In genomic region chr10:116742367-116743265, GRCh38 we compare ENCODE assay signal across 8 cellular contexts. TPM values are rescaled to one million over a fixed set of nuclear protein-coding genes. Genes with fewer than 3 reads are reported as not detected.
DNase-seq lines count a peak whose midpoint lies in the region; ATAC-seq, FAIRE-seq and TF ChIP-seq lines count a peak whose summit lies in the region.

A gene with protein sequence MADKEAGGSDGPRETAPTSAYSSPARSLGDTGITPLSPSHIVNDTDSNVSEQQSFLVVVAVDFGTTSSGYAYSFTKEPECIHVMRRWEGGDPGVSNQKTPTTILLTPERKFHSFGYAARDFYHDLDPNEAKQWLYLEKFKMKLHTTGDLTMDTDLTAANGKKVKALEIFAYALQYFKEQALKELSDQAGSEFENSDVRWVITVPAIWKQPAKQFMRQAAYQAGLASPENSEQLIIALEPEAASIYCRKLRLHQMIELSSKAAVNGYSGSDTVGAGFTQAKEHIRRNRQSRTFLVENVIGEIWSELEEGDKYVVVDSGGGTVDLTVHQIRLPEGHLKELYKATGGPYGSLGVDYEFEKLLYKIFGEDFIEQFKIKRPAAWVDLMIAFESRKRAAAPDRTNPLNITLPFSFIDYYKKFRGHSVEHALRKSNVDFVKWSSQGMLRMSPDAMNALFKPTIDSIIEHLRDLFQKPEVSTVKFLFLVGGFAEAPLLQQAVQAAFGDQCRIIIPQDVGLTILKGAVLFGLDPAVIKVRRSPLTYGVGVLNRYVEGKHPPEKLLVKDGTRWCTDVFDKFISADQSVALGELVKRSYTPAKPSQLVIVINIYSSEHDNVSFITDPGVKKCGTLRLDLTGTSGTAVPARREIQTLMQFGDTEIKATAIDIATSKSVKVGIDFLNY (minus strand): TSS chr10:116742566. CDS start chr10:116742469, 97 bp downstream.

- H3K9me3 ChIP-seq in BLaER1 (no peaks in the 10 kb centered on the region), neutrophil (no peaks in the 10 kb centered on the region), tibial nerve (no peaks in the 10 kb centered on the region)

- TF ChIP-seq POLR2A in tibial nerve (IDR thresholded peaks at IDR 0.05): peak; percentile 92 to 98

- H3K4me2 ChIP-seq in BLaER1: peak within 1 kb of the TSS; percentile 96

- peak in 1 of 2 donors; percentile 65 for TF ChIP-seq EP300 in tibial nerve (IDR thresholded peaks at IDR 0.05)

- POLR2A ChIA-PET in activated naive CD8-positive, alpha-beta T cell treated with anti-CD3 and anti-CD28 coated beads, Interleukin-2, amount 10 ng/mL, durations not matched to agents 7 days and 5 days (lab: Charles Lee): no interaction called here

- peak; percentile 82 for DNase-seq in RCC 7860 (ENCODE audit: low spot score)
- peak; percentile 72 for DNase-seq in activated naive CD8-positive, alpha-beta T cell treated with anti-CD3 and anti-CD28 coated beads, Interleukin-2, amount 10 ng/mL, durations not matched to agents 7 days and 5 days
- DNase-seq in head of caudate nucleus: peak; percentile 31 to 91 (median 83)
- DNase-seq in tibial nerve (ENCODE audit: low spot score in 2 of 2): peak; percentile 57 to 64

- peak within 1 kb of the TSS; percentile 73; the same call in 1 of the 2 replicates for H3K9ac ChIP-seq in BLaER1

- H3K4me1 Mint-ChIP-seq in activated naive CD8-positive, alpha-beta T cell treated with anti-CD3 and anti-CD28 coated beads, Interleukin-2, amount 10 ng/mL, durations not matched to agents 7 days and 5 days: peaks cover 3% of the 10 kb centered on the region

- ATAC-seq in GM19035 (IDR thresholded peaks at IDR 0.05; ENCODE audit: unreplicated experiment) (peak; percentile 98), HG03159 (IDR thresholded peaks at IDR 0.05; ENCODE audit: unreplicated experiment) (peak; percentile 90)
- peak; percentile 84 for ATAC-seq in activated naive CD8-positive, alpha-beta T cell treated with anti-CD3 and anti-CD28 coated beads, Interleukin-2, amount 10 ng/mL, durations not matched to agents 7 days and 5 days (ENCODE audit: low read depth)

- no peak within 1 kb of the TSS for H3K27ac Mint-ChIP-seq in activated naive CD8-positive, alpha-beta T cell treated with anti-CD3 and anti-CD28 coated beads, Interleukin-2, amount 10 ng/mL, durations not matched to agents 7 days and 5 days

- H3K36me3 Mint-ChIP-seq in activated naive CD8-positive, alpha-beta T cell treated with anti-CD3 and anti-CD28 coated beads, Interleukin-2, amount 10 ng/mL, durations not matched to agents 7 days and 5 days: no peaks in the 10 kb centered on the region

- peak within 1 kb of the TSS; percentile 48 for H3K4me3 Mint-ChIP-seq in activated naive CD8-positive, alpha-beta T cell treated with anti-CD3 and anti-CD28 coated beads, Interleukin-2, amount 10 ng/mL, durations not matched to agents 7 days and 5 days

- WGBS in tibial nerve, 2 donors: 0 to 1% methylated on average over 10 to 24 of the region's 114 CpGs

- H3K27ac ChIP-seq in BLaER1 (peak within 1 kb of the TSS; percentile 30; the same call in 1 of the 2 replicates), neutrophil (no peak within 1 kb of the TSS), tibial nerve (peak within 1 kb of the TSS; percentile 80 to 99 (median 94))

- FAIRE-seq in RCC 7860 (lab: Jason Lieb, UNC): peak; percentile 59

- H3K4me3 ChIP-seq in BLaER1 (peak within 1 kb of the TSS; percentile 72), neutrophil (ENCODE audit: low read depth in 1 of 2, low read length in 1 of 2) (peak within 1 kb of the TSS; percentile 34 to 40), tibial nerve (peak within 1 kb of the TSS; percentile 64 to 85 (median 80))

- peaks cover 36% of the 10 kb centered on the region for H3K4me1 ChIP-seq in BLaER1
- peaks cover 4 to 15% of the 10 kb centered on the region in 2 experiments for H3K4me1 ChIP-seq in neutrophil (ENCODE audit: control insufficient read depth in 1 of 2, insufficient read depth in 1 of 2, low read depth in 1 of 2, low read length in 1 of 2)
- H3K4me1 ChIP-seq in tibial nerve: peaks cover 0 to 40% (median 8%) of the 10 kb centered on the region in 4 donors

- intact Hi-C loops in head of caudate nucleus (cut with DNase I): no loop called here

- TF ChIP-seq CTCF in neutrophil (IDR thresholded peaks at IDR 0.05) (no peak), tibial nerve (IDR thresholded peaks at IDR 0.05) (peak in 2 of 5 experiments; percentile 10 to 27)

- H4K20me1 ChIP-seq in BLaER1: peaks cover 28% of the 10 kb centered on the region

- H3K27me3 ChIP-seq in BLaER1 (peaks cover 59% of the 10 kb centered on the region), neutrophil (peaks cover 100% of the 10 kb centered on the region), tibial nerve (peaks cover 0 to 5% of the 10 kb centered on the region in 2 donors)

- peaks cover 61% of the 10 kb centered on the region for H3K27me3 Mint-ChIP-seq in activated naive CD8-positive, alpha-beta T cell treated with anti-CD3 and anti-CD28 coated beads, Interleukin-2, amount 10 ng/mL, durations not matched to agents 7 days and 5 days

- no peaks in the 10 kb centered on the region for H3K36me3 ChIP-seq in BLaER1
- no peaks in the 10 kb centered on the region for H3K36me3 ChIP-seq in neutrophil
- H3K36me3 ChIP-seq in tibial nerve: no peaks in the 10 kb centered on the region

- H3K9me3 Mint-ChIP-seq in activated naive CD8-positive, alpha-beta T cell treated with anti-CD3 and anti-CD28 coated beads, Interleukin-2, amount 10 ng/mL, durations not matched to agents 7 days and 5 days: no peaks in the 10 kb centered on the region

RNA-seq across cellular contexts. Expression of the gene that starts here (rescaled TPM):
- total RNA-seq in activated naive CD8-positive, alpha-beta T cell treated with anti-CD3 and anti-CD28 coated beads, Interleukin-2, amount 10 ng/mL, durations not matched to agents 7 days and 5 days: under 1 TPM; 0.06 to 0.09 TPM
- total RNA-seq in tibial nerve: 100 to 1,000 TPM; 125 to 187 (median 147) TPM

Comparison
In these comparisons a context has a peak if more than half of its experiments do, and no peak if none do; other contexts are left out.
1. RNA of the gene that starts here (total RNA-seq): 125 to 187 TPM in tibial nerve; 0.06 to 0.09 TPM in activated naive CD8-positive, alpha-beta T cell treated with anti-CD3 and anti-CD28 coated beads, Interleukin-2, amount 10 ng/mL, durations not matched to agents 7 days and 5 days; every median in the first group is over 100 times any median in the second.
2. Peak in DNase-seq and ATAC-seq in activated naive CD8-positive, alpha-beta T cell treated with anti-CD3 and anti-CD28 coated beads, Interleukin-2, amount 10 ng/mL, durations not matched to agents 7 days and 5 days; RNA of the gene not detected or under 1 TPM.
3. Peak in every context shown above with its lines, with median percentiles within 50 percentile points of each other: H3K4me3 ChIP-seq, ATAC-seq and DNase-seq.